31 cellular contexts compared by ENCODE assay signal in genomic region chr9:130419521-130420035, GRCh38. TPM values are rescaled to one million over a fixed set of nuclear protein-coding genes. Genes with fewer than 3 reads are reported as not detected.
"Had no signal": no experiment of that assay in that cellular context is flagged by ENCODE, and none has a peak within 500 bp of the region (broad histone marks: within the 10 kb centered on the region; RNA-seq: fewer than 3 reads in every experiment).

No MANE protein-coding gene starts in this region.

- H3K9me3 ChIP-seq: esophagus squamous epithelium, gastroesophageal sphincter had no signal

- H3K27ac ChIP-seq: brain microvascular endothelial cell, epithelial cell of prostate, esophagus squamous epithelium, gastroesophageal sphincter had no signal

- H3K4me3 ChIP-seq: esophagus squamous epithelium, gastroesophageal sphincter had no signal

- H3K36me3 ChIP-seq: brain microvascular endothelial cell, esophagus squamous epithelium had no signal

- H3K27me3 ChIP-seq: brain microvascular endothelial cell, gastroesophageal sphincter had no signal

- ATAC-seq: activated CD4-positive, alpha-beta T cell treated with anti-CD3 and anti-CD28 coated beads for 36 hours; activated CD8-positive, alpha-beta memory T cell treated with anti-CD3 and anti-CD28 coated beads, Interleukin-2, amount 10 ng/mL, durations not matched to agents 7 days and 5 days; activated CD8-positive, alpha-beta T cell treated with anti-CD3 and anti-CD28 coated beads, Interleukin-2, amount 10 ng/mL, durations not matched to agents 7 days and 5 days; activated naive CD4-positive, alpha-beta T cell treated with anti-CD3 and anti-CD28 coated beads, Interleukin-2, amount 50 U/mL, for 72 hours; effector memory CD8-positive, alpha-beta T cell; gastroesophageal sphincter; T-helper 17 cell had no signal

- DNase-seq: activated CD4-positive, alpha-beta memory T cell treated with anti-CD3 and anti-CD28 coated beads for 36 hours; activated CD4-positive, alpha-beta T cell treated with anti-CD3 and anti-CD28 coated beads for 36 hours; activated CD4-positive, alpha-beta T cell treated with anti-CD3 and anti-CD28 coated beads, Interleukin-2, amount 10 ng/mL, durations not matched to agents 24 days and 14 days; activated CD4-positive, CD25-positive, alpha-beta regulatory T cell; activated CD4-positive, CD25-positive, alpha-beta regulatory T cell treated with anti-CD3 and anti-CD28 coated beads, Interleukin-2, amount 50 U/mL, for 72 hours; activated CD8-positive, alpha-beta memory T cell treated with anti-CD3 and anti-CD28 coated beads, Interleukin-2, amount 10 ng/mL, durations not matched to agents 7 days and 5 days; activated CD8-positive, alpha-beta memory T cell treated with anti-CD3 and anti-CD28 coated beads, Interleukin-2, amount 50 U/mL, for 4 hours; activated CD8-positive, alpha-beta T cell treated with anti-CD3 and anti-CD28 coated beads, Interleukin-2, amount 10 ng/mL, durations not matched to agents 7 days and 5 days; activated gamma-delta T cell; activated naive CD4-positive, alpha-beta T cell; activated naive CD4-positive, alpha-beta T cell treated with anti-CD3 and anti-CD28 coated beads, Interleukin-2, amount 10 ng/mL, durations not matched to agents 7 days and 5 days; activated naive CD8-positive, alpha-beta T cell treated with anti-CD3 and anti-CD28 coated beads, Interleukin-2, amount 10 ng/mL, durations not matched to agents 7 days and 5 days; activated T-cell treated with anti-CD3 and anti-CD28 coated beads, Interleukin-2, amount 50 U/mL, for 1 hour; activated T-cell treated with anti-CD3 and anti-CD28 coated beads, Interleukin-2, amount 50 U/mL, for 48 hours; brain microvascular endothelial cell; cortex of kidney; dermis blood vessel endothelial cell; effector CD4-positive, alpha-beta T cell; effector memory CD8-positive, alpha-beta T cell; esophagus squamous epithelium; foreskin melanocyte; T-helper 1 cell; T-helper 17 cell; T1000 had no signal

- FAIRE-seq: astrocyte, bronchial epithelial cell, colon, endothelial cell of umbilical vein had no signal

RNA-seq across cellular contexts. Expression of gene ASS1, which starts 25.2 kb away (rescaled TPM):
- total RNA-seq: T-helper 17 cell had no signal
